ENCODE assay signal across 21 cellular contexts in the genomic region with DNA sequence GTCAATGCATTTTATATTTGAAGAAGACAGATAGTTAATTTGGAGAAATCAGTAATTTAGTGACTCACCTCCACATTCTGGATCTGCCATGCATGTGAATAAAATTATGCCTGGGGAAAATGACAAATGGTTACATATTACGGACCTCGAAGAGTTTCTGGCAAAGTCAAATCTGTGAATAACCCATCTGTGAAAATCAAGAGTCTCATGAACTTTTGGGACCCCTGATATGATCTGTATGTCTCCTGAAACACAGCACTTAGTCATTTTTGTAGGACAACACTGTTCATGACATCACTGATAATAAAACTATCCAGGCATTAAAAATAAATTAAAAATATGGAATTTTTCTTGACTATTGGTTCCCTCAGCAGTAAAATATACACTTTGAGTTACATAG.
"Had no signal": no experiment of that assay in that cellular context is flagged by ENCODE, and none has a peak within 500 bp of the region (broad histone marks: within the 10 kb centered on the region; RNA-seq: fewer than 3 reads in every experiment).

No MANE protein-coding gene starts in this region.

- H3K79me2 ChIP-seq: parathyroid adenoma had no signal

- H3K27me3 Mint-ChIP-seq: dendritic cell treated with granulocyte-macrophage colony-stimulating factor and Interleukin-4, amounts not matched to agents 40 ng/mL and 50 ng/mL, for 4 days had no signal

- H3K9me3 Mint-ChIP-seq: effector memory CD8-positive, alpha-beta T cell; stimulated activated effector memory CD8-positive, alpha-beta T cell treated with anti-CD3 and anti-CD28 coated beads, Interleukin-12 subunit alpha, Interleukin-12 subunit beta, amount 100 ng/mL, for 72 hours had no signal

- H3K4me1 ChIP-seq: gastrocnemius medialis, parathyroid adenoma, prostate gland, right lobe of liver, testis had no signal

- H3K4me1 Mint-ChIP-seq: naive thymus-derived CD4-positive, alpha-beta T cell; stimulated activated effector memory CD8-positive, alpha-beta T cell treated with anti-CD3 and anti-CD28 coated beads, Interleukin-12 subunit alpha, Interleukin-12 subunit beta, amount 100 ng/mL, for 72 hours; stimulated activated naive CD8-positive, alpha-beta T cell treated with anti-CD3 and anti-CD28 coated beads, Interleukin-15, amount 100 ng/mL, for 72 hours had no signal

- H3K9me3 ChIP-seq: gastrocnemius medialis, prostate gland, right lobe of liver, testis, tibial nerve, upper lobe of right lung, vagina had no signal

- H3K4me3 ChIP-seq: esophagus muscularis mucosa, gastrocnemius medialis, left ventricle myocardium inferior, lung, prostate gland, right lobe of liver, testis, tibial nerve, upper lobe of right lung, vagina had no signal

- H3K9ac ChIP-seq: parathyroid adenoma had no signal

- DNase-seq: effector memory CD8-positive, alpha-beta T cell; gastrocnemius medialis; left cardiac atrium; left ventricle myocardium inferior; naive thymus-derived CD4-positive, alpha-beta T cell; nephron progenitor cell; right lobe of liver; stimulated activated CD4-positive, alpha-beta T cell treated with anti-CD3 and anti-CD28 coated beads, Interleukin-4, amount 100 ng/mL, for 1 hour; stimulated activated CD8-positive, alpha-beta memory T cell treated with anti-CD3 and anti-CD28 coated beads, Interleukin-4, amount 100 ng/mL, for 48 hours; stimulated activated naive CD8-positive, alpha-beta T cell treated with anti-CD3 and anti-CD28 coated beads, Interleukin-15, amount 100 ng/mL, for 72 hours; testis; upper lobe of right lung had no signal

- H3K27ac Mint-ChIP-seq: dendritic cell treated with granulocyte-macrophage colony-stimulating factor and Interleukin-4, amounts not matched to agents 40 ng/mL and 50 ng/mL, for 4 days; effector memory CD8-positive, alpha-beta T cell; naive thymus-derived CD4-positive, alpha-beta T cell; nephron progenitor cell; stimulated activated effector memory CD8-positive, alpha-beta T cell treated with anti-CD3 and anti-CD28 coated beads, Interleukin-12 subunit alpha, Interleukin-12 subunit beta, amount 100 ng/mL, for 72 hours; stimulated activated naive CD8-positive, alpha-beta T cell treated with anti-CD3 and anti-CD28 coated beads, Interleukin-15, amount 100 ng/mL, for 72 hours had no signal

- H3K36me3 ChIP-seq: esophagus muscularis mucosa, gastrocnemius medialis, left ventricle myocardium inferior, prostate gland, right lobe of liver, tibial nerve, upper lobe of right lung, vagina had no signal

- H2AFZ ChIP-seq: parathyroid adenoma had no signal

- H3K27me3 ChIP-seq: esophagus muscularis mucosa, gastrocnemius medialis, right lobe of liver, testis, tibial nerve, upper lobe of right lung, vagina had no signal

- ATAC-seq: effector memory CD8-positive, alpha-beta T cell; gastrocnemius medialis; left cardiac atrium; naive thymus-derived CD4-positive, alpha-beta T cell; right lobe of liver; stimulated activated effector memory CD8-positive, alpha-beta T cell treated with anti-CD3 and anti-CD28 coated beads, Interleukin-12 subunit alpha, Interleukin-12 subunit beta, amount 100 ng/mL, for 72 hours; stimulated activated naive CD8-positive, alpha-beta T cell treated with anti-CD3 and anti-CD28 coated beads, Interleukin-15, amount 100 ng/mL, for 72 hours; upper lobe of right lung had no signal

- H3K4me3 Mint-ChIP-seq: dendritic cell treated with granulocyte-macrophage colony-stimulating factor and Interleukin-4, amounts not matched to agents 40 ng/mL and 50 ng/mL, for 4 days; effector memory CD8-positive, alpha-beta T cell; naive thymus-derived CD4-positive, alpha-beta T cell; nephron progenitor cell; stimulated activated effector memory CD8-positive, alpha-beta T cell treated with anti-CD3 and anti-CD28 coated beads, Interleukin-12 subunit alpha, Interleukin-12 subunit beta, amount 100 ng/mL, for 72 hours; stimulated activated naive CD8-positive, alpha-beta T cell treated with anti-CD3 and anti-CD28 coated beads, Interleukin-15, amount 100 ng/mL, for 72 hours had no signal

- H3K27ac ChIP-seq: epithelial cell of prostate, esophagus muscularis mucosa, gastrocnemius medialis, left ventricle myocardium inferior, parathyroid adenoma, prostate gland, right lobe of liver, testis, tibial nerve, upper lobe of right lung, vagina had no signal

- H3K36me3 Mint-ChIP-seq: naive thymus-derived CD4-positive, alpha-beta T cell; stimulated activated effector memory CD8-positive, alpha-beta T cell treated with anti-CD3 and anti-CD28 coated beads, Interleukin-12 subunit alpha, Interleukin-12 subunit beta, amount 100 ng/mL, for 72 hours had no signal
